ENCODE assay signal across 9 cellular contexts in the genomic region with DNA sequence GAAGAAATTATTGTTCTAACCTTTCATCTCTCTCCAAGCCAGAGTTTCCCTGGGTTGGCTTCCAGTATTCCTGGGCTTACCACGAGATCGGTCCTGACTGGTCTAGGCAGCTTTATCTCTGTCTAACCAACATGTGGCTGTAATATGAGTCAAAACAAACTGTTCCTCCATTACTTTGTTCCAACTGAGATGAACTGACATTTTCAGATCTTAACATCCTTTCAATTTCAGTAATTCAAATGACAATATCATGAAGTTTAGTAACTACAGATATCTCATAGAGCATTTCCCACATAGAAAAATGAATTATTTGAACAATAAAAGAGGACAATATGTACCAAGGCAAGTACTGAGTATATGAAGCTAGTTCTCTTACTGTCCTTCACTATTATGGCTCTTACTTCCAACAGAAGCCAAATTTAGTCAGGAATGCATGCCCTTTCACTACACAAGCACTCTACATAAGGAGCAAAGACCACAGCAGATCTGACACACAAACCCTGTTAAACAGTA. TPM values are rescaled to one million over a fixed set of nuclear protein-coding genes. Genes with fewer than 3 reads are reported as not detected.
DNase-seq lines count a peak whose midpoint lies in the region; ATAC-seq, FAIRE-seq and TF ChIP-seq lines count a peak whose summit lies in the region.
"Had no signal": no experiment of that assay in that cellular context is flagged by ENCODE, and none has a peak within 500 bp of the region (broad histone marks: within the 10 kb centered on the region; RNA-seq: fewer than 3 reads in every experiment).

No MANE protein-coding gene starts in this region.

- peak overlapping the region; percentile 87 for H3K27ac Mint-ChIP-seq in chondrocyte (ENCODE audit: unreplicated experiment)
- H3K27ac Mint-ChIP-seq in CD4-positive, alpha-beta T cell: no peak overlapping the region

- no peak overlapping the region for H3K4ac ChIP-seq in neuronal stem cell (ENCODE audit: low read length)

- H2BK120ac ChIP-seq in neuronal stem cell (ENCODE audit: low read depth, low read length): no peak overlapping the region

- no peak overlapping the region for H2BK5ac ChIP-seq in neuronal stem cell (ENCODE audit: low read length)

- peak overlapping the region; percentile 13 for H2AFZ ChIP-seq in neuronal stem cell (ENCODE audit: low read length)

- peaks cover 0 to 4% of the 10 kb centered on the region in 2 donors for H3K9me3 ChIP-seq in neuronal stem cell (replicated peaks in 1 of 2; ENCODE audit: control insufficient read depth in 2 of 2, insufficient read depth in 1 of 2, low read depth in 1 of 2, low read length in 2 of 2)
- no peaks in the 10 kb centered on the region for H3K9me3 ChIP-seq in CD4-positive, alpha-beta T cell (ENCODE audit: control insufficient read depth, low read length)
- H3K9me3 ChIP-seq: neutrophil had no signal

- WGBS in neuronal stem cell (ENCODE audit: extremely low coverage in 2 of 2, insufficient read length in 2 of 2, insufficient replicate concordance in 1 of 2), 2 donors: no CpG with 5 or more reads among the region's 2 CpGs

- no peak overlapping the region for H3K9ac ChIP-seq in neuronal stem cell (ENCODE audit: low read depth, low read length, poor library complexity)

- H3K27me3 Mint-ChIP-seq in chondrocyte (ENCODE audit: low read depth): no peaks in the 10 kb centered on the region
- no peaks in the 10 kb centered on the region for H3K27me3 Mint-ChIP-seq in CD4-positive, alpha-beta T cell

- no peak overlapping the region for H2BK12ac ChIP-seq in neuronal stem cell (ENCODE audit: low read length)

- no peak overlapping the region for H2BK15ac ChIP-seq in neuronal stem cell (ENCODE audit: low read length)

- no peak overlapping the region for H3K18ac ChIP-seq in neuronal stem cell (ENCODE audit: low read length)

- no peak overlapping the region for H4K91ac ChIP-seq in neuronal stem cell (ENCODE audit: low read depth, low read length, poor library complexity)

- H3K4me3 Mint-ChIP-seq in chondrocyte (ENCODE audit: unreplicated experiment): peak overlapping the region; percentile 28
- no peak overlapping the region for H3K4me3 Mint-ChIP-seq in CD4-positive, alpha-beta T cell

- intact Hi-C loops in CD4-positive, alpha-beta T cell (cut with DNase I, micrococcal nuclease): no loop called here

- ATAC-seq in CD4-positive, alpha-beta T cell (ENCODE audit: poor library complexity): no peak

- H3K4me1 ChIP-seq in neuronal stem cell (ENCODE audit: control insufficient read depth in 2 of 2, insufficient read depth in 1 of 2, low read depth in 1 of 2, low read length in 2 of 2): peaks cover 0 to 3% of the 10 kb centered on the region in 2 donors

- H4K8ac ChIP-seq in neuronal stem cell (ENCODE audit: low read depth, low read length): no peak overlapping the region

- no peak for FAIRE-seq in frontal cortex (lab: Jason Lieb, UNC)

- peaks cover 0 to 9% of the 10 kb centered on the region in 2 donors for H3K36me3 ChIP-seq in neuronal stem cell (replicated peaks in 1 of 2; ENCODE audit: control insufficient read depth in 2 of 2, insufficient read depth in 2 of 2, low read length in 2 of 2)
- H3K36me3 ChIP-seq: neutrophil had no signal

- no peak overlapping the region for H3K23ac ChIP-seq in neuronal stem cell (ENCODE audit: low read depth, low read length, poor library complexity)

- CTCF ChIA-PET in CD4-positive, alpha-beta T cell (lab: Charles Lee): no interaction called here

- H3K27me3 ChIP-seq in neuronal stem cell (ENCODE audit: control insufficient read depth in 3 of 3, insufficient read depth in 3 of 3, low read depth in 1 of 3, low read length in 3 of 3): no peaks in the 10 kb centered on the region
- H3K27me3 ChIP-seq in CD4-positive, alpha-beta T cell (ENCODE audit: control insufficient read depth, insufficient read depth, low read length): no peaks in the 10 kb centered on the region
- H3K27me3 ChIP-seq: neutrophil had no signal

- H3K27ac ChIP-seq in neuronal stem cell (replicated peaks; ENCODE audit: low read length): no peak overlapping the region
- no peak overlapping the region for H3K27ac ChIP-seq in CD4-positive, alpha-beta T cell (ENCODE audit: low read depth, low read length)
- H3K27ac ChIP-seq: neutrophil had no signal

- no peak overlapping the region for H3K4me3 ChIP-seq in neuronal stem cell (ENCODE audit: low read length in 2 of 2)

- POLR2A ChIA-PET in CD4-positive, alpha-beta T cell (lab: Charles Lee): interaction anchor here (1.2 kb wide), 1 partner anchor 11 kb away, joined by 3 read pairs; no protein-coding TSS in a partner anchor

- H3K79me1 ChIP-seq in neuronal stem cell (ENCODE audit: low read depth, low read length): no peaks in the 10 kb centered on the region

- peak; percentile 8 for DNase-seq in DMS153 (lab: John Stamatoyannopoulos, UW)
- peak; percentile 87 for DNase-seq in NCI-H2029 treated with DMSO at 0.1 percent for 48 hours (lab: John Stamatoyannopoulos, UW)
- no peak for DNase-seq in chondrocyte (ENCODE audit: low spot score)
- no peak for DNase-seq in neuronal stem cell (ENCODE audit: low spot score)
- no peak for DNase-seq in CD4-positive, alpha-beta T cell
- no peak for DNase-seq in stimulated activated CD4-positive, alpha-beta T cell treated with anti-CD3 and anti-CD28 coated beads, Interleukin-2, amount 100 ng/mL, for 48 hours
- DNase-seq in amygdala (lab: John Stamatoyannopoulos, UW): no peak
- DNase-seq in frontal cortex (ENCODE audit: low spot score in 2 of 2): no peak

- H3K9me3 Mint-ChIP-seq in chondrocyte (ENCODE audit: low read depth): no peaks in the 10 kb centered on the region
- peaks cover 3% of the 10 kb centered on the region for H3K9me3 Mint-ChIP-seq in CD4-positive, alpha-beta T cell

- no peak overlapping the region for H3K4me2 ChIP-seq in neuronal stem cell (ENCODE audit: insufficient read depth, low read length, poor library complexity, severe bottlenecking)

- no peak overlapping the region for H2AK5ac ChIP-seq in neuronal stem cell (ENCODE audit: low read depth, low read length)

- peaks cover 42% of the 10 kb centered on the region for H3K4me1 Mint-ChIP-seq in chondrocyte (ENCODE audit: low read depth)
- peaks cover 56% of the 10 kb centered on the region for H3K4me1 Mint-ChIP-seq in CD4-positive, alpha-beta T cell (ENCODE audit: low read depth)

- no peak for TF ChIP-seq CTCF in chondrocyte (IDR thresholded peaks at IDR 0.05)
- no peak for TF ChIP-seq CTCF in CD4-positive, alpha-beta T cell (IDR thresholded peaks at IDR 0.05)

- H3K36me3 Mint-ChIP-seq in chondrocyte (ENCODE audit: low read depth): no peaks in the 10 kb centered on the region
- H3K36me3 Mint-ChIP-seq in CD4-positive, alpha-beta T cell (ENCODE audit: low read depth): peaks cover 14% of the 10 kb centered on the region

- H3K14ac ChIP-seq in neuronal stem cell (ENCODE audit: low read length): no peak overlapping the region

RNA-seq across cellular contexts. Expression of a gene that starts 15.5 kb away (rescaled TPM):
- total RNA-seq in chondrocyte (18.2 to 30.6 TPM (median 19.0 TPM) in 3 replicates), frontal cortex (66.0 TPM)
- polyA plus RNA-seq in neuronal stem cell (2013, experiment 1 of 2): 1.3 TPM
- polyA plus RNA-seq in neuronal stem cell (2013, experiment 2 of 2): 1.5 TPM
- total RNA-seq in CD4-positive, alpha-beta T cell: 1 to 10 TPM; 8.7 to 9.5 TPM

RNA-seq across cellular contexts. Expression of a gene that starts 43.7 kb away (rescaled TPM):
- 37.9 to 64.0 TPM (median 38.1 TPM) in 3 replicates for total RNA-seq in chondrocyte
- polyA plus RNA-seq in neuronal stem cell (2013, experiment 1 of 2): 61.3 TPM
- polyA plus RNA-seq in neuronal stem cell (2013, experiment 2 of 2): 62.4 TPM
- total RNA-seq in CD4-positive, alpha-beta T cell: 10 to 100 TPM; 20.3 to 22.6 TPM
- 59.9 TPM for total RNA-seq in frontal cortex

Comparison
In these comparisons a context has a peak if more than half of its experiments do, and no peak if none do; other contexts are left out.
1. DNase-seq: peak in DMS153 (single experiment) and NCI-H2029 treated with DMSO at 0.1 percent for 48 hours (single experiment); none in chondrocyte (single experiment), neuronal stem cell (single experiment), CD4-positive, alpha-beta T cell (0 of 10), stimulated activated CD4-positive, alpha-beta T cell treated with anti-CD3 and anti-CD28 coated beads, Interleukin-2, amount 100 ng/mL, for 48 hours (0 of 2), amygdala (0 of 56) and frontal cortex (0 of 2).